ENCODE assay signal across 10 cellular contexts in genomic region chr11:27395556-27396258, GRCh38. TPM values are rescaled to one million over a fixed set of nuclear protein-coding genes. Genes with fewer than 3 reads are reported as not detected.
DNase-seq lines count a peak whose midpoint lies in the region; ATAC-seq and TF ChIP-seq lines count a peak whose summit lies in the region.
"Had no signal": no experiment of that assay in that cellular context is flagged by ENCODE, and none has a peak within 500 bp of the region (broad histone marks: within the 10 kb centered on the region; RNA-seq: fewer than 3 reads in every experiment).

No MANE protein-coding gene starts in this region.

- H3K27me3 Mint-ChIP-seq in CD4-positive, alpha-beta T cell: peaks cover 7% of the 10 kb centered on the region

- no peak overlapping the region for H2AFZ ChIP-seq in mammary epithelial cell (ENCODE audit: low read depth, low read length)

- CTCF ChIA-PET in mammary epithelial cell (lab: Charles Lee; ENCODE audit: low non-redundant PET): no interaction called here
- CTCF ChIA-PET in CD4-positive, alpha-beta T cell (lab: Charles Lee): no interaction called here

- peaks cover 56% of the 10 kb centered on the region for H3K79me2 ChIP-seq in mammary epithelial cell (ENCODE audit: insufficient read depth, low read length)

- H3K9me3 Mint-ChIP-seq in CD4-positive, alpha-beta T cell: no peaks in the 10 kb centered on the region

- no peak overlapping the region for H3K4me3 ChIP-seq in mammary epithelial cell (replicated peaks in 1 of 3; ENCODE audit: insufficient read depth in 1 of 3, low read depth in 2 of 3, low read length in 3 of 3)

- no peak overlapping the region for H3K27ac Mint-ChIP-seq in CD4-positive, alpha-beta T cell

- POLR2A ChIA-PET in CD4-positive, alpha-beta T cell (lab: Charles Lee): interaction anchor here (0.8 kb wide), 1 partner anchor 64 kb away, joined by 3 read pairs; no protein-coding TSS in a partner anchor

- WGBS in mammary epithelial cell (ENCODE audit: low coverage, missing lambda C conversion rate): 87% methylated on average over 7 of the region's 7 CpGs

- H3K4me3 Mint-ChIP-seq in CD4-positive, alpha-beta T cell: no peak overlapping the region

- no peak overlapping the region for H3K4me2 ChIP-seq in mammary epithelial cell (ENCODE audit: insufficient read depth, low read depth, low read length)

- H3K4me1 ChIP-seq in mammary epithelial cell (ENCODE audit: insufficient read depth, low read length): peaks cover 42% of the 10 kb centered on the region

- no peaks in the 10 kb centered on the region for H3K4me1 Mint-ChIP-seq in CD4-positive, alpha-beta T cell (ENCODE audit: low read depth)

- H3K27me3 ChIP-seq in mammary epithelial cell (ENCODE audit: insufficient read depth, low read length): no peaks in the 10 kb centered on the region
- H3K27me3 ChIP-seq in CD4-positive, alpha-beta T cell (ENCODE audit: control insufficient read depth, insufficient read depth, low read length): no peaks in the 10 kb centered on the region

- dilution Hi-C loops in mammary epithelial cell (cut with HindIII; ENCODE audit: low sequenced_read_pairs): no loop called here

- no peak for TF ChIP-seq CTCF in mammary epithelial cell (conservative IDR thresholded peaks at IDR 0.05 in 1 of 2, IDR thresholded peaks at IDR 0.05 in 1 of 2; ENCODE audit: extremely low read depth in 1 of 2, insufficient read depth in 1 of 2, low read depth in 1 of 2, low read length in 2 of 2)
- TF ChIP-seq CTCF in CD4-positive, alpha-beta T cell (IDR thresholded peaks at IDR 0.05): no peak

- intact Hi-C loops in mammary epithelial cell (cut with micrococcal nuclease): no loop called here
- intact Hi-C loops in CD4-positive, alpha-beta T cell (cut with DNase I, micrococcal nuclease): no loop called here

- H4K20me1 ChIP-seq in mammary epithelial cell (ENCODE audit: insufficient read depth, low read length): no peaks in the 10 kb centered on the region

- peaks cover 3% of the 10 kb centered on the region for H3K36me3 ChIP-seq in mammary epithelial cell (ENCODE audit: insufficient read depth, low read length)

- no TSS peak for BruUV-seq in mammary epithelial cell (replicated peaks; lab: Mats Ljungman, UMichigan)

- DNase-seq in NCI-H345 (lab: John Stamatoyannopoulos, UW) (peak; percentile 30), NCI-H345 treated with DMSO at 0.1 percent for 48 hours (lab: John Stamatoyannopoulos, UW; ENCODE audit: unreplicated experiment) (no peak), mammary epithelial cell (peak; percentile 40), left kidney (ENCODE audit: low read depth, low spot score) (peak; percentile 85), T-helper 9 cell (no peak), midbrain (lab: John Stamatoyannopoulos, UW) (no peak)
- no peak for DNase-seq in CD4-positive, alpha-beta T cell
- DNase-seq: effector CD8-positive, alpha-beta T cell; occipital lobe had no signal

- no peak overlapping the region for H3K9ac ChIP-seq in mammary epithelial cell (ENCODE audit: insufficient read depth, low read length)

- no peaks in the 10 kb centered on the region for H3K36me3 Mint-ChIP-seq in CD4-positive, alpha-beta T cell (ENCODE audit: low read depth)

- H3K9me3 ChIP-seq in mammary epithelial cell (replicated peaks; ENCODE audit: insufficient read depth, low read length): no peaks in the 10 kb centered on the region
- H3K9me3 ChIP-seq in CD4-positive, alpha-beta T cell (ENCODE audit: control insufficient read depth, low read length): no peaks in the 10 kb centered on the region

- in situ Hi-C loops in mammary epithelial cell (cut with MboI; ENCODE audit: low sequenced_read_pairs in 2 of 2): no loop called here

- no peak for ATAC-seq in HG03139 (IDR thresholded peaks at IDR 0.05; ENCODE audit: unreplicated experiment)
- no peak for ATAC-seq in CD4-positive, alpha-beta T cell (ENCODE audit: poor library complexity)

- H3K27ac ChIP-seq in mammary epithelial cell (ENCODE audit: insufficient read depth, low read depth, low read length): peak overlapping the region; percentile 20
- H3K27ac ChIP-seq in CD4-positive, alpha-beta T cell (ENCODE audit: low read depth, low read length): no peak overlapping the region

RNA-seq across cellular contexts. Expression of gene CCDC34, which starts 32.7 kb away (rescaled TPM):
- 10 to 100 TPM in 1 of 2 donors, 1 to 10 TPM in 1; 2.5 to 10.4 TPM for total RNA-seq in mammary epithelial cell
- 5.9 TPM for polyA plus RNA-seq in mammary epithelial cell
- 1.5 TPM for polyA minus RNA-seq in mammary epithelial cell
- 1 to 10 TPM; 1.3 to 1.6 TPM for total RNA-seq in CD4-positive, alpha-beta T cell

Comparison
In these comparisons a context has a peak if more than half of its experiments do, and no peak if none do; other contexts are left out.
1. DNase-seq: peak in NCI-H345 (single experiment), mammary epithelial cell (single experiment) and left kidney (single experiment); none in NCI-H345 treated with DMSO at 0.1 percent for 48 hours (single experiment), T-helper 9 cell (single experiment), CD4-positive, alpha-beta T cell (0 of 10) and midbrain (single experiment).